In genomic region chr6:12233693-12234551, GRCh38 we compare ENCODE assay signal across 8 cellular contexts. TPM values are rescaled to one million over a fixed set of nuclear protein-coding genes. Genes with fewer than 3 reads are reported as not detected.
A peak's percentile ranks its signal among the peaks of the same experiment; 100 is the strongest.
DNase-seq lines count a peak whose midpoint lies in the region; ATAC-seq and TF ChIP-seq lines count a peak whose summit lies in the region.

No MANE protein-coding gene starts in this region.

- no peak overlapping the region for H3K9ac ChIP-seq in parathyroid adenoma

- H3K4me3 Mint-ChIP-seq in activated naive CD4-positive, alpha-beta T cell treated with anti-CD3 and anti-CD28 coated beads, Interleukin-2, amount 10 ng/mL, durations not matched to agents 7 days and 5 days, result no peak overlapping the region

- no peak for ATAC-seq in GM18502 (IDR thresholded peaks at IDR 0.05; ENCODE audit: poor library complexity, unreplicated experiment)

- H2AFZ ChIP-seq in OCI-LY7 (ENCODE audit: low read length) (no peak overlapping the region), parathyroid adenoma (no peak overlapping the region)

- H3K4me3 ChIP-seq in OCI-LY7 (ENCODE audit: low read depth, low read length, poor library complexity, severe bottlenecking) (no peak overlapping the region), parathyroid adenoma (ENCODE audit: low read depth, low read length) (no peak overlapping the region)

- H3K9me2 ChIP-seq in OCI-LY7 (ENCODE audit: insufficient read depth, low read length), result no peaks in the 10 kb centered on the region

- intact Hi-C loops in OCI-LY7 (cut with micrococcal nuclease; ENCODE audit: unreplicated experiment), result loop anchor here (1.0 to 5.0 kb wide), 4 partner anchors 373 to 647 kb away; no protein-coding TSS in a partner anchor

- TF ChIP-seq CTCF in OCI-LY7 (conservative IDR thresholded peaks at IDR 0.05; ENCODE audit: low read length) (peak; percentile 89), parathyroid adenoma (IDR thresholded peaks at IDR 0.05) (peak; percentile 78)

- H3K27me3 ChIP-seq in parathyroid adenoma (ENCODE audit: control insufficient read depth, insufficient read depth, low read length), result no peaks in the 10 kb centered on the region

- POLR2A ChIA-PET in OCI-LY7 (lab: Charles Lee), result interaction anchor here (0.8 kb wide), 1 partner anchor 10 kb away, joined by 3 read pairs; no protein-coding TSS in a partner anchor

- DNase-seq in SHP77 (lab: John Stamatoyannopoulos, UW) (peak; percentile 6 to 24), SHP77 treated with DMSO at 0.1 percent for 48 hours (lab: John Stamatoyannopoulos, UW) (no peak), HS-5 (ENCODE audit: low read depth) (peak; percentile 89), OCI-LY7 (ENCODE audit: low spot score) (peak; percentile 69), globus pallidus (ENCODE audit: low spot score) (peak; percentile 86)
- DNase-seq in activated naive CD4-positive, alpha-beta T cell treated with anti-CD3 and anti-CD28 coated beads, Interleukin-2, amount 10 ng/mL, durations not matched to agents 7 days and 5 days, result peak; percentile 50

- H3K36me3 ChIP-seq in OCI-LY7 (ENCODE audit: insufficient read depth, low read length) (no peaks in the 10 kb centered on the region), parathyroid adenoma (ENCODE audit: control insufficient read depth, insufficient read depth, low read length) (no peaks in the 10 kb centered on the region)

- CTCF ChIA-PET in OCI-LY7 (lab: Charles Lee; ENCODE audit: unreplicated experiment), result interaction anchor here (0.8 to 1.0 kb wide), 2 partner anchors 133 to 534 kb away, joined by 3 read pairs; no protein-coding TSS in a partner anchor
- CTCF ChIA-PET in activated naive CD4-positive, alpha-beta T cell treated with anti-CD3 and anti-CD28 coated beads, Interleukin-2, amount 10 ng/mL, durations not matched to agents 7 days and 5 days (lab: Charles Lee), result interaction anchor here (0.7 to 2.4 kb wide), 21 partner anchors 11 to 581 kb away, joined by 3 to 23 read pairs (median 3); partner anchors contain the start of gene EDN1

- H3K27ac Mint-ChIP-seq in activated naive CD4-positive, alpha-beta T cell treated with anti-CD3 and anti-CD28 coated beads, Interleukin-2, amount 10 ng/mL, durations not matched to agents 7 days and 5 days, result no peak overlapping the region

- H3K9me3 ChIP-seq in OCI-LY7 (ENCODE audit: low read length), result no peaks in the 10 kb centered on the region
- H3K9me3 ChIP-seq in parathyroid adenoma (ENCODE audit: control insufficient read depth, low read length), result no peaks in the 10 kb centered on the region

- H3K4me1 Mint-ChIP-seq in activated naive CD4-positive, alpha-beta T cell treated with anti-CD3 and anti-CD28 coated beads, Interleukin-2, amount 10 ng/mL, durations not matched to agents 7 days and 5 days, result peaks cover 27% of the 10 kb centered on the region

- H3K4me1 ChIP-seq in OCI-LY7 (ENCODE audit: insufficient read depth, low read length, poor library complexity, severe bottlenecking) (no peaks in the 10 kb centered on the region), parathyroid adenoma (no peaks in the 10 kb centered on the region)

- H3K4me2 ChIP-seq in OCI-LY7 (ENCODE audit: low read length), result peak overlapping the region; percentile 1; the same call in 1 of the 2 replicates
- no peak overlapping the region for H3K4me2 ChIP-seq in parathyroid adenoma (ENCODE audit: low read length)

- H4K20me1 ChIP-seq in OCI-LY7 (ENCODE audit: insufficient read depth, low read length), result no peaks in the 10 kb centered on the region

- H3K27ac ChIP-seq in OCI-LY7 (ENCODE audit: low read depth, low read length, poor library complexity, severe bottlenecking) (no peak overlapping the region), parathyroid adenoma (no peak overlapping the region)

- H3K27me3 Mint-ChIP-seq in activated naive CD4-positive, alpha-beta T cell treated with anti-CD3 and anti-CD28 coated beads, Interleukin-2, amount 10 ng/mL, durations not matched to agents 7 days and 5 days, result no peaks in the 10 kb centered on the region

- BruUV-seq in OCI-LY7 (replicated peaks; lab: Mats Ljungman, UMichigan), result no TSS peak

- H3K9me3 Mint-ChIP-seq in activated naive CD4-positive, alpha-beta T cell treated with anti-CD3 and anti-CD28 coated beads, Interleukin-2, amount 10 ng/mL, durations not matched to agents 7 days and 5 days, result no peaks in the 10 kb centered on the region

- no peaks in the 10 kb centered on the region for H3K36me3 Mint-ChIP-seq in activated naive CD4-positive, alpha-beta T cell treated with anti-CD3 and anti-CD28 coated beads, Interleukin-2, amount 10 ng/mL, durations not matched to agents 7 days and 5 days

- H3K79me2 ChIP-seq in OCI-LY7 (ENCODE audit: insufficient read depth, low read depth, low read length), result no peaks in the 10 kb centered on the region
- H3K79me2 ChIP-seq in parathyroid adenoma, result no peaks in the 10 kb centered on the region

RNA-seq across cellular contexts. Expression of gene EDN1, which starts 56.2 kb away (rescaled TPM):
- total RNA-seq in OCI-LY7 (2014; rRNA removed; shearing (Covaris generic)), result not detected in 2 replicates
- total RNA-seq in OCI-LY7 (2022), result not detected in 2 replicates
